ENCODE assay signal across 15 cellular contexts in the genomic region with DNA sequence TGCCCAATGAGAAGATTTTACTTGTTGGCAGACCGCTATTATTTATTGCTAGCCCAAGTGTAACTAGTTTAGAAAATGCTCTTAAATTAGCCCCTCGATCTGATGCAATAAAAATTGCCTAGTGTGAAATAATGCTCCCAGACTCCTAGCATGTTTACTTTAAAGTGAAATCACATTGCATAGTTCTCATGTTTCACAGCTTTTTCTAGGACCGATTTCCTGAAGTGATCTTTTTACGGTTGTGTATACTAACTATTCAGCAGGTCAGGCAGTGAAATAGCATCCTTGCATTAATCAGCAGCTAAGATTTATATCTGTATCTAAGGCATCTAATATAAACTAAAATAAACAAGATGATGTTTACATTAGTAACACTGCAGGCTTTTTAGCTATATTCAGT. TPM values are rescaled to one million over a fixed set of nuclear protein-coding genes. Genes with fewer than 3 reads are reported as not detected.
DNase-seq lines count a peak whose midpoint lies in the region; FAIRE-seq and TF ChIP-seq lines count a peak whose summit lies in the region.
"Had no signal": no experiment of that assay in that cellular context is flagged by ENCODE, and none has a peak within 500 bp of the region (broad histone marks: within the 10 kb centered on the region; RNA-seq: fewer than 3 reads in every experiment).

No MANE protein-coding gene starts in this region.

- no peak overlapping the region for H4K91ac ChIP-seq in H1 (replicated peaks; ENCODE audit: insufficient read length, low read length)

- H4K8ac ChIP-seq in H1 (ENCODE audit: extremely low read depth, insufficient read depth, low read length) = no peak overlapping the region

- H3K4me3 ChIP-seq in H1 (ENCODE audit: extremely low read depth in 1 of 4, insufficient read depth in 2 of 4, low read depth in 3 of 4, low read length in 4 of 4) (no peak overlapping the region), skeletal muscle cell (ENCODE audit: low read depth, low read length) (no peak overlapping the region), smooth muscle cell (no peak overlapping the region)
- H3K4me3 ChIP-seq: upper lobe of right lung had no signal

- WGBS in H1 (ENCODE audit: extremely low coverage in 1 of 2, insufficient coverage in 1 of 2, insufficient read length in 1 of 2, insufficient replicate concordance in 2 of 2, low coverage in 1 of 2, low lambda C conversion rate in 2 of 2, missing lambda C conversion rate in 1 of 2), 2 experiments = 88% methylated on average over 4 of the region's 4 CpGs; no CpG with 5 or more reads in 1 of the 2 experiments
- 56% methylated on average over 4 of the region's 4 CpGs for WGBS in smooth muscle cell (ENCODE audit: low lambda C conversion rate)

- POLR2A ChIA-PET in H1 (lab: Charles Lee; ENCODE audit: partially characterized antibody) = interaction anchor here (1.0 kb wide), 1 partner anchor 55 kb away, joined by 3 read pairs; no protein-coding TSS in a partner anchor

- H3K36me3 ChIP-seq in H1 (ENCODE audit: control insufficient read depth in 2 of 4, insufficient read depth in 4 of 4, low read length in 3 of 4) (peaks cover 0 to 7% (median 0%) of the 10 kb centered on the region in 4 experiments; a peak in 1 of 8 replicates), smooth muscle cell (ENCODE audit: low read depth) (peaks cover 5% of the 10 kb centered on the region)
- H3K36me3 ChIP-seq: upper lobe of right lung had no signal

- H3K27me3 ChIP-seq in H1 (replicated peaks in 1 of 4; ENCODE audit: control insufficient read depth in 3 of 4, extremely low read depth in 1 of 4, insufficient read depth in 3 of 4, low read length in 3 of 4) (no peaks in the 10 kb centered on the region), smooth muscle cell (ENCODE audit: low read depth) (no peaks in the 10 kb centered on the region)
- H3K27me3 ChIP-seq: upper lobe of right lung had no signal

- no peak overlapping the region for H3K4me2 ChIP-seq in H1 (ENCODE audit: insufficient read depth in 1 of 2, low read depth in 2 of 2, low read length in 2 of 2)
- no peak overlapping the region for H3K4me2 ChIP-seq in smooth muscle cell

- no peak for TF ChIP-seq EP300 in H1 (IDR thresholded peaks at IDR 0.05; ENCODE audit: borderline replicate concordance in 1 of 2, low read depth in 2 of 2, low read length in 2 of 2)

- H3K18ac ChIP-seq in H1 (ENCODE audit: extremely low read depth, low read length) = no peak overlapping the region

- H3K14ac ChIP-seq in H1 (ENCODE audit: insufficient read length) = no peak overlapping the region

- H2BK15ac ChIP-seq in H1 (ENCODE audit: low read length) = no peak overlapping the region

- H3K79me2 ChIP-seq in H1 (ENCODE audit: control insufficient read depth in 1 of 2, insufficient read depth in 2 of 2, low read length in 2 of 2) = peaks cover 0 to 3% of the 10 kb centered on the region in 2 experiments; a peak in 1 of 4 replicates
- no peaks in the 10 kb centered on the region for H3K79me2 ChIP-seq in smooth muscle cell (ENCODE audit: low read depth)

- H2BK120ac ChIP-seq in H1 (replicated peaks; ENCODE audit: low read depth, low read length) = no peak overlapping the region

- H3K9me3 ChIP-seq in H1 (ENCODE audit: insufficient read depth in 2 of 2, low read depth in 1 of 2, low read length in 1 of 2) = no peaks in the 10 kb centered on the region
- no peaks in the 10 kb centered on the region for H3K9me3 ChIP-seq in smooth muscle cell (replicated peaks; ENCODE audit: low read depth)
- H3K9me3 ChIP-seq: upper lobe of right lung had no signal

- H3K27ac ChIP-seq in H1 (ENCODE audit: low read depth, low read length) (no peak overlapping the region), smooth muscle cell (ENCODE audit: low read depth) (no peak overlapping the region)
- H3K27ac ChIP-seq: upper lobe of right lung had no signal

- peak overlapping the region; percentile 2 for H4K5ac ChIP-seq in H1 (ENCODE audit: insufficient read length, low read depth, low read length)

- no peak overlapping the region for H2AFZ ChIP-seq in H1 (ENCODE audit: low read length)
- no peak overlapping the region for H2AFZ ChIP-seq in smooth muscle cell (ENCODE audit: low read depth)

- no peak overlapping the region for H3K4ac ChIP-seq in H1 (replicated peaks; ENCODE audit: insufficient read length, low read depth, low read length)

- no peak overlapping the region for H2BK12ac ChIP-seq in H1 (ENCODE audit: low read depth, low read length)

- no peak overlapping the region for H2AK5ac ChIP-seq in H1 (ENCODE audit: low read depth, low read length)

- H4K20me1 ChIP-seq in H1 (replicated peaks in 1 of 2; ENCODE audit: control insufficient read depth in 1 of 2, insufficient read depth in 2 of 2, low read length in 2 of 2) = no peaks in the 10 kb centered on the region
- H4K20me1 ChIP-seq in smooth muscle cell (ENCODE audit: low read depth) = no peaks in the 10 kb centered on the region

- no peak for FAIRE-seq in H1 (lab: Jason Lieb, UNC)
- FAIRE-seq: A204.1, GM12892 had no signal

- CTCF ChIA-PET in H1 (lab: Charles Lee; ENCODE audit: partially characterized antibody) = interaction anchor here (1.8 kb wide), 1 partner anchor 11 kb away, joined by 5 read pairs; no protein-coding TSS in a partner anchor

- H3F3A ChIP-seq in smooth muscle cell (ENCODE audit: low read depth) = no peaks in the 10 kb centered on the region

- H3K9ac ChIP-seq in H1 (replicated peaks in 1 of 4; ENCODE audit: extremely low read depth in 1 of 4, low read depth in 3 of 4, low read length in 3 of 4) = no peak overlapping the region
- H3K9ac ChIP-seq in smooth muscle cell (ENCODE audit: low read depth) = no peak overlapping the region

- TF ChIP-seq CTCF in H1 (IDR thresholded peaks at IDR 0.05; ENCODE audit: control extremely low read depth in 1 of 3, insufficient read depth in 1 of 3, low read depth in 1 of 3, low read length in 3 of 3) (no peak), smooth muscle cell (IDR thresholded peaks at IDR 0.05; ENCODE audit: borderline replicate concordance, insufficient read depth, poor library complexity, severe bottlenecking) (no peak)

- H3K79me1 ChIP-seq in H1 (ENCODE audit: low read depth, low read length) = no peaks in the 10 kb centered on the region

- no peak for TF ChIP-seq POLR2A in H1 (IDR thresholded peaks at IDR 0.05; ENCODE audit: control extremely low read depth in 1 of 2, low read depth in 2 of 2, low read length in 2 of 2)

- H3K23me2 ChIP-seq in H1 (ENCODE audit: low read depth, low read length) = no peaks in the 10 kb centered on the region

- peak; percentile 15 for DNase-seq in NCI-H1436 treated with DMSO at 0.1 percent for 48 hours (lab: John Stamatoyannopoulos, UW)
- DNase-seq in NCI-H1436 (lab: John Stamatoyannopoulos, UW) = no peak
- peak; percentile 16 for DNase-seq in NCI-H748 treated with DMSO at 0.1 percent for 48 hours (lab: John Stamatoyannopoulos, UW)
- DNase-seq in H1 (ENCODE audit: low read depth in 1 of 2, low spot score in 2 of 2) = no peak
- DNase-seq in skeletal muscle cell (ENCODE audit: low read depth) = peak; percentile 78
- DNase-seq in activated CD4-positive, alpha-beta T cell treated with anti-CD3 and anti-CD28 coated beads for 4 hours = no peak
- DNase-seq in smooth muscle cell (lab: John Stamatoyannopoulos, UW; ENCODE audit: unreplicated experiment) = no peak
- no peak for DNase-seq in NCI-H1092 (lab: John Stamatoyannopoulos, UW)
- DNase-seq: activated B cell treated with CpG ODN at 0.5 μM for 24 hours, amygdala, head of caudate nucleus, naive B cell, upper lobe of right lung had no signal

- H3K4me1 ChIP-seq in H1 (replicated peaks in 1 of 4; ENCODE audit: control insufficient read depth in 3 of 4, insufficient read depth in 4 of 4, low read length in 3 of 4) = no peaks in the 10 kb centered on the region
- no peaks in the 10 kb centered on the region for H3K4me1 ChIP-seq in smooth muscle cell (ENCODE audit: low read depth)
- H3K4me1 ChIP-seq: upper lobe of right lung had no signal

- H3K23ac ChIP-seq in H1 (ENCODE audit: insufficient read length) = no peak overlapping the region

- no peak overlapping the region for H3K56ac ChIP-seq in H1 (replicated peaks; ENCODE audit: insufficient read length, low read depth, low read length)

- no peak overlapping the region for H2BK5ac ChIP-seq in H1 (ENCODE audit: low read depth, low read length)

- H2BK20ac ChIP-seq in H1 (ENCODE audit: low read length) = no peak overlapping the region

- no peak for TF ChIP-seq RAD21 in H1 (IDR thresholded peaks at IDR 0.05 in 1 of 2, conservative IDR thresholded peaks at IDR 0.05 in 1 of 2; ENCODE audit: low read depth in 2 of 2, low read length in 2 of 2)

TF ChIP-seq in H1, 55 proteins besides CTCF, POLR2A, EP300 and RAD21:
- no peak for TF ChIP-seq HDAC6 (IDR thresholded peaks at IDR 0.05; ENCODE audit: low read depth, low read length)
- TF ChIP-seq SUZ12 (IDR thresholded peaks at IDR 0.05; ENCODE audit: low read length) = no peak
- no peak for TF ChIP-seq GABPA (IDR thresholded peaks at IDR 0.05; ENCODE audit: borderline replicate concordance, insufficient read depth, low read length)
- no peak for TF ChIP-seq CHD1 (IDR thresholded peaks at IDR 0.05; ENCODE audit: low read depth, low read length)

RNA-seq across cellular contexts. Expression of a gene that starts 52.4 kb away (rescaled TPM):
- 59.3 and 59.7 TPM in 2 replicates for total RNA-seq in H1 (2021; fragmentation: NEBNext Ultra II Directional; extraction: Animal tissue kit (Norgen Biotek cat#: 25700))
- polyA plus RNA-seq in H1 (2011; rRNA removed) (10.1 and 13.1 TPM in 2 replicates), smooth muscle cell (11.3 and 12.4 TPM in 2 replicates)
- 19.1 TPM for polyA plus RNA-seq in H1 (2011; cell fraction: cytosol; rRNA removed)
- polyA plus RNA-seq in H1 (2011; cell fraction: nucleus; rRNA removed) = 21.2 TPM
- polyA plus RNA-seq in H1 (2012, experiment 1 of 2) = 16.7 to 33.0 TPM (median 20.8 TPM) in 4 replicates
- polyA plus RNA-seq in H1 (2012, experiment 2 of 2) = 3.1 TPM
- polyA plus RNA-seq in H1 (2013, experiment 1 of 2) = 39.6 TPM
- 36.5 TPM for polyA plus RNA-seq in H1 (2013, experiment 2 of 2)
- polyA minus RNA-seq in H1 (2011; rRNA and poly(A)+ RNA removed) = 27.1 and 53.6 TPM in 2 replicates
- 23.0 TPM for polyA minus RNA-seq in H1 (2011; cell fraction: cytosol; rRNA and poly(A)+ RNA removed)
- polyA minus RNA-seq in H1 (2011; cell fraction: nucleus; rRNA and poly(A)+ RNA removed) = 58.2 TPM
- 21.9 and 24.8 TPM in 2 replicates for total RNA-seq in smooth muscle cell

RNA-seq across cellular contexts. Expression of a gene that starts 52.5 kb away (rescaled TPM):
- 51.6 and 58.1 TPM in 2 replicates for total RNA-seq in H1 (2021; fragmentation: NEBNext Ultra II Directional; extraction: Animal tissue kit (Norgen Biotek cat#: 25700))
- polyA plus RNA-seq in H1 (2011; rRNA removed) = 20.3 and 34.9 TPM in 2 replicates
- 36.4 TPM for polyA plus RNA-seq in H1 (2011; cell fraction: cytosol; rRNA removed)
- polyA plus RNA-seq in H1 (2011; cell fraction: nucleus; rRNA removed) = 28.7 TPM
- polyA plus RNA-seq in H1 (2012, experiment 1 of 2) = 29.4 to 68.5 TPM (median 36.4 TPM) in 4 replicates
- polyA plus RNA-seq in H1 (2012, experiment 2 of 2) = 10.6 TPM
- 83.6 TPM for polyA plus RNA-seq in H1 (2013, experiment 1 of 2)
- 90.9 TPM for polyA plus RNA-seq in H1 (2013, experiment 2 of 2)
- 30.3 and 31.2 TPM in 2 replicates for polyA minus RNA-seq in H1 (2011; rRNA and poly(A)+ RNA removed)
- polyA minus RNA-seq in H1 (2011; cell fraction: cytosol; rRNA and poly(A)+ RNA removed) = 19.0 TPM
- 46.5 TPM for polyA minus RNA-seq in H1 (2011; cell fraction: nucleus; rRNA and poly(A)+ RNA removed)
- 47.3 and 55.7 TPM in 2 replicates for total RNA-seq in smooth muscle cell
- 60.2 and 66.4 TPM in 2 replicates for polyA plus RNA-seq in smooth muscle cell

Comparison
In these comparisons a context has a peak if more than half of its experiments do, and no peak if none do; other contexts are left out.
1. DNase-seq: peak in NCI-H1436 treated with DMSO at 0.1 percent for 48 hours (single experiment), NCI-H748 treated with DMSO at 0.1 percent for 48 hours (single experiment) and skeletal muscle cell (single experiment); none in NCI-H1436 (single experiment), H1 (0 of 2), activated CD4-positive, alpha-beta T cell treated with anti-CD3 and anti-CD28 coated beads for 4 hours (0 of 2), smooth muscle cell (single experiment) and NCI-H1092 (single experiment).